In genomic region chr11:86357412-86357811, GRCh38 we compare ENCODE assay signal across 2 cellular contexts.
TF ChIP-seq lines count a peak whose summit lies in the region.

No MANE protein-coding gene starts in this region.

TF ChIP-seq in WTC11, 78 proteins besides CTCF, POLR2A, EP300 and RAD21:
- TF ChIP-seq, protein P1, sequence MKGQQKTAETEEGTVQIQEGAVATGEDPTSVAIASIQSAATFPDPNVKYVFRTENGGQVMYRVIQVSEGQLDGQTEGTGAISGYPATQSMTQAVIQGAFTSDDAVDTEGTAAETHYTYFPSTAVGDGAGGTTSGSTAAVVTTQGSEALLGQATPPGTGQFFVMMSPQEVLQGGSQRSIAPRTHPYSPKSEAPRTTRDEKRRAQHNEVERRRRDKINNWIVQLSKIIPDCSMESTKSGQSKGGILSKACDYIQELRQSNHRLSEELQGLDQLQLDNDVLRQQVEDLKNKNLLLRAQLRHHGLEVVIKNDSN (CRISPR knock-in tag; IDR thresholded peaks at IDR 0.05) = peak; percentile 54; the same call in 1 of the 2 replicates
- TF ChIP-seq, protein P2, sequence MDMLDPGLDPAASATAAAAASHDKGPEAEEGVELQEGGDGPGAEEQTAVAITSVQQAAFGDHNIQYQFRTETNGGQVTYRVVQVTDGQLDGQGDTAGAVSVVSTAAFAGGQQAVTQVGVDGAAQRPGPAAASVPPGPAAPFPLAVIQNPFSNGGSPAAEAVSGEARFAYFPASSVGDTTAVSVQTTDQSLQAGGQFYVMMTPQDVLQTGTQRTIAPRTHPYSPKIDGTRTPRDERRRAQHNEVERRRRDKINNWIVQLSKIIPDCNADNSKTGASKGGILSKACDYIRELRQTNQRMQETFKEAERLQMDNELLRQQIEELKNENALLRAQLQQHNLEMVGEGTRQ (CRISPR knock-in tag; IDR thresholded peaks at IDR 0.05) = peak; percentile 74
- peak; percentile 89 for TF ChIP-seq ZNF121 (CRISPR knock-in tag; IDR thresholded peaks at IDR 0.05)
- TF ChIP-seq, protein P3, sequence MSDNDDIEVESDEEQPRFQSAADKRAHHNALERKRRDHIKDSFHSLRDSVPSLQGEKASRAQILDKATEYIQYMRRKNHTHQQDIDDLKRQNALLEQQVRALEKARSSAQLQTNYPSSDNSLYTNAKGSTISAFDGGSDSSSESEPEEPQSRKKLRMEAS (CRISPR knock-in tag; IDR thresholded peaks at IDR 0.05) = peak; percentile 49; the same call in 1 of the 2 replicates

TF ChIP-seq in H1, 55 proteins besides CTCF, POLR2A, EP300 and RAD21:
- TF ChIP-seq SRF (IDR thresholded peaks at IDR 0.05; ENCODE audit: low read depth, low read length) (peak; percentile 69; the same call in 1 of the 2 replicates), E2F6 (IDR thresholded peaks at IDR 0.05) (peak; percentile 81), TCF12 (IDR thresholded peaks at IDR 0.05; ENCODE audit: low read depth, low read length) (0 out of 2 replicates have a peak, but pooled peaks have one; percentile 8)
- TF ChIP-seq, protein P3 (IDR thresholded peaks at IDR 0.05) = peak; percentile 83
- TF ChIP-seq, protein P4, sequence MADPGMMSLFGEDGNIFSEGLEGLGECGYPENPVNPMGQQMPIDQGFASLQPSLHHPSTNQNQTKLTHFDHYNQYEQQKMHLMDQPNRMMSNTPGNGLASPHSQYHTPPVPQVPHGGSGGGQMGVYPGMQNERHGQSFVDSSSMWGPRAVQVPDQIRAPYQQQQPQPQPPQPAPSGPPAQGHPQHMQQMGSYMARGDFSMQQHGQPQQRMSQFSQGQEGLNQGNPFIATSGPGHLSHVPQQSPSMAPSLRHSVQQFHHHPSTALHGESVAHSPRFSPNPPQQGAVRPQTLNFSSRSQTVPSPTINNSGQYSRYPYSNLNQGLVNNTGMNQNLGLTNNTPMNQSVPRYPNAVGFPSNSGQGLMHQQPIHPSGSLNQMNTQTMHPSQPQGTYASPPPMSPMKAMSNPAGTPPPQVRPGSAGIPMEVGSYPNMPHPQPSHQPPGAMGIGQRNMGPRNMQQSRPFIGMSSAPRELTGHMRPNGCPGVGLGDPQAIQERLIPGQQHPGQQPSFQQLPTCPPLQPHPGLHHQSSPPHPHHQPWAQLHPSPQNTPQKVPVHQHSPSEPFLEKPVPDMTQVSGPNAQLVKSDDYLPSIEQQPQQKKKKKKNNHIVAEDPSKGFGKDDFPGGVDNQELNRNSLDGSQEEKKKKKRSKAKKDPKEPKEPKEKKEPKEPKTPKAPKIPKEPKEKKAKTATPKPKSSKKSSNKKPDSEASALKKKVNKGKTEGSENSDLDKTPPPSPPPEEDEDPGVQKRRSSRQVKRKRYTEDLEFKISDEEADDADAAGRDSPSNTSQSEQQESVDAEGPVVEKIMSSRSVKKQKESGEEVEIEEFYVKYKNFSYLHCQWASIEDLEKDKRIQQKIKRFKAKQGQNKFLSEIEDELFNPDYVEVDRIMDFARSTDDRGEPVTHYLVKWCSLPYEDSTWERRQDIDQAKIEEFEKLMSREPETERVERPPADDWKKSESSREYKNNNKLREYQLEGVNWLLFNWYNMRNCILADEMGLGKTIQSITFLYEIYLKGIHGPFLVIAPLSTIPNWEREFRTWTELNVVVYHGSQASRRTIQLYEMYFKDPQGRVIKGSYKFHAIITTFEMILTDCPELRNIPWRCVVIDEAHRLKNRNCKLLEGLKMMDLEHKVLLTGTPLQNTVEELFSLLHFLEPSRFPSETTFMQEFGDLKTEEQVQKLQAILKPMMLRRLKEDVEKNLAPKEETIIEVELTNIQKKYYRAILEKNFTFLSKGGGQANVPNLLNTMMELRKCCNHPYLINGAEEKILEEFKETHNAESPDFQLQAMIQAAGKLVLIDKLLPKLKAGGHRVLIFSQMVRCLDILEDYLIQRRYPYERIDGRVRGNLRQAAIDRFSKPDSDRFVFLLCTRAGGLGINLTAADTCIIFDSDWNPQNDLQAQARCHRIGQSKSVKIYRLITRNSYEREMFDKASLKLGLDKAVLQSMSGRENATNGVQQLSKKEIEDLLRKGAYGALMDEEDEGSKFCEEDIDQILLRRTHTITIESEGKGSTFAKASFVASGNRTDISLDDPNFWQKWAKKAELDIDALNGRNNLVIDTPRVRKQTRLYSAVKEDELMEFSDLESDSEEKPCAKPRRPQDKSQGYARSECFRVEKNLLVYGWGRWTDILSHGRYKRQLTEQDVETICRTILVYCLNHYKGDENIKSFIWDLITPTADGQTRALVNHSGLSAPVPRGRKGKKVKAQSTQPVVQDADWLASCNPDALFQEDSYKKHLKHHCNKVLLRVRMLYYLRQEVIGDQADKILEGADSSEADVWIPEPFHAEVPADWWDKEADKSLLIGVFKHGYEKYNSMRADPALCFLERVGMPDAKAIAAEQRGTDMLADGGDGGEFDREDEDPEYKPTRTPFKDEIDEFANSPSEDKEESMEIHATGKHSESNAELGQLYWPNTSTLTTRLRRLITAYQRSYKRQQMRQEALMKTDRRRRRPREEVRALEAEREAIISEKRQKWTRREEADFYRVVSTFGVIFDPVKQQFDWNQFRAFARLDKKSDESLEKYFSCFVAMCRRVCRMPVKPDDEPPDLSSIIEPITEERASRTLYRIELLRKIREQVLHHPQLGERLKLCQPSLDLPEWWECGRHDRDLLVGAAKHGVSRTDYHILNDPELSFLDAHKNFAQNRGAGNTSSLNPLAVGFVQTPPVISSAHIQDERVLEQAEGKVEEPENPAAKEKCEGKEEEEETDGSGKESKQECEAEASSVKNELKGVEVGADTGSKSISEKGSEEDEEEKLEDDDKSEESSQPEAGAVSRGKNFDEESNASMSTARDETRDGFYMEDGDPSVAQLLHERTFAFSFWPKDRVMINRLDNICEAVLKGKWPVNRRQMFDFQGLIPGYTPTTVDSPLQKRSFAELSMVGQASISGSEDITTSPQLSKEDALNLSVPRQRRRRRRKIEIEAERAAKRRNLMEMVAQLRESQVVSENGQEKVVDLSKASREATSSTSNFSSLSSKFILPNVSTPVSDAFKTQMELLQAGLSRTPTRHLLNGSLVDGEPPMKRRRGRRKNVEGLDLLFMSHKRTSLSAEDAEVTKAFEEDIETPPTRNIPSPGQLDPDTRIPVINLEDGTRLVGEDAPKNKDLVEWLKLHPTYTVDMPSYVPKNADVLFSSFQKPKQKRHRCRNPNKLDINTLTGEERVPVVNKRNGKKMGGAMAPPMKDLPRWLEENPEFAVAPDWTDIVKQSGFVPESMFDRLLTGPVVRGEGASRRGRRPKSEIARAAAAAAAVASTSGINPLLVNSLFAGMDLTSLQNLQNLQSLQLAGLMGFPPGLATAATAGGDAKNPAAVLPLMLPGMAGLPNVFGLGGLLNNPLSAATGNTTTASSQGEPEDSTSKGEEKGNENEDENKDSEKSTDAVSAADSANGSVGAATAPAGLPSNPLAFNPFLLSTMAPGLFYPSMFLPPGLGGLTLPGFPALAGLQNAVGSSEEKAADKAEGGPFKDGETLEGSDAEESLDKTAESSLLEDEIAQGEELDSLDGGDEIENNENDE (IDR thresholded peaks at IDR 0.05; ENCODE audit: insufficient replicate concordance, low read length) = peak; percentile 82
